Comparison of ENCODE assay signal across 1 cellular context in the genomic region with DNA sequence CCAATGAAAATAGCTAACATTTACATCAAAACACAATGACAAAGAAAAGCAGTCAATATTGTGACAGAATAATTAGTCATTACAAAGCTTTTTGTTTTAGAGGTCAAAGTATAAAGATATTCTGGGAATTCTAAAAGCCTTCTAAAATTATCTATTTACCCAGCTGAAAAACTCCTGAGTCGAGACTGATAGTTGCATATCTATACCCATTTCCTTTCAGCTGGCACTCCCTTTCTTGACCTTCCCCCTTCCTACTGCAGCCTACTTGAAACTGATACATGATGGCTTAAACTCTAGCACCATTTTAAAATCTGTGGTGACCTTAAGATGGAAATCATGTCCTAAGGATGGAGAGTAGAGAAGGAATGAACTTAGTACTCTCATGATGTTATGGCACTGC.
A peak's percentile ranks its signal among the peaks of the same experiment; 100 is the strongest.
TF ChIP-seq lines count a peak whose summit lies in the region.

No MANE protein-coding gene starts in this region.

TF ChIP-seq in K562, 482 proteins besides CTCF, POLR2A, EP300 and RAD21 (continued from another document and continues in another):
- TF ChIP-seq, protein P1, sequence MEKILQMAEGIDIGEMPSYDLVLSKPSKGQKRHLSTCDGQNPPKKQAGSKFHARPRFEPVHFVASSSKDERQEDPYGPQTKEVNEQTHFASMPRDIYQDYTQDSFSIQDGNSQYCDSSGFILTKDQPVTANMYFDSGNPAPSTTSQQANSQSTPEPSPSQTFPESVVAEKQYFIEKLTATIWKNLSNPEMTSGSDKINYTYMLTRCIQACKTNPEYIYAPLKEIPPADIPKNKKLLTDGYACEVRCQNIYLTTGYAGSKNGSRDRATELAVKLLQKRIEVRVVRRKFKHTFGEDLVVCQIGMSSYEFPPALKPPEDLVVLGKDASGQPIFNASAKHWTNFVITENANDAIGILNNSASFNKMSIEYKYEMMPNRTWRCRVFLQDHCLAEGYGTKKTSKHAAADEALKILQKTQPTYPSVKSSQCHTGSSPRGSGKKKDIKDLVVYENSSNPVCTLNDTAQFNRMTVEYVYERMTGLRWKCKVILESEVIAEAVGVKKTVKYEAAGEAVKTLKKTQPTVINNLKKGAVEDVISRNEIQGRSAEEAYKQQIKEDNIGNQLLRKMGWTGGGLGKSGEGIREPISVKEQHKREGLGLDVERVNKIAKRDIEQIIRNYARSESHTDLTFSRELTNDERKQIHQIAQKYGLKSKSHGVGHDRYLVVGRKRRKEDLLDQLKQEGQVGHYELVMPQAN (IDR thresholded peaks at IDR 0.05; ENCODE audit: borderline replicate concordance) = no peak
- TF ChIP-seq PHF8 (IDR thresholded peaks at IDR 0.05; ENCODE audit: borderline replicate concordance, low read length) = no peak
- peak; percentile 94 for TF ChIP-seq NCOR1 (IDR thresholded peaks at IDR 0.05)
- no peak for TF ChIP-seq NEUROD1 (IDR thresholded peaks at IDR 0.05; ENCODE audit: borderline replicate concordance, low read depth, low read length, partially characterized antibody)
- no peak for TF ChIP-seq ZNF324 (CRISPR knock-in tag; IDR thresholded peaks at IDR 0.05)
- TF ChIP-seq ZMIZ1 (IDR thresholded peaks at IDR 0.05; ENCODE audit: low read depth in 2 of 2, low read length in 2 of 2) = peak in 1 of 2 experiments; percentile 79; a peak in 1 of 4 replicates
- TF ChIP-seq, protein P2, sequence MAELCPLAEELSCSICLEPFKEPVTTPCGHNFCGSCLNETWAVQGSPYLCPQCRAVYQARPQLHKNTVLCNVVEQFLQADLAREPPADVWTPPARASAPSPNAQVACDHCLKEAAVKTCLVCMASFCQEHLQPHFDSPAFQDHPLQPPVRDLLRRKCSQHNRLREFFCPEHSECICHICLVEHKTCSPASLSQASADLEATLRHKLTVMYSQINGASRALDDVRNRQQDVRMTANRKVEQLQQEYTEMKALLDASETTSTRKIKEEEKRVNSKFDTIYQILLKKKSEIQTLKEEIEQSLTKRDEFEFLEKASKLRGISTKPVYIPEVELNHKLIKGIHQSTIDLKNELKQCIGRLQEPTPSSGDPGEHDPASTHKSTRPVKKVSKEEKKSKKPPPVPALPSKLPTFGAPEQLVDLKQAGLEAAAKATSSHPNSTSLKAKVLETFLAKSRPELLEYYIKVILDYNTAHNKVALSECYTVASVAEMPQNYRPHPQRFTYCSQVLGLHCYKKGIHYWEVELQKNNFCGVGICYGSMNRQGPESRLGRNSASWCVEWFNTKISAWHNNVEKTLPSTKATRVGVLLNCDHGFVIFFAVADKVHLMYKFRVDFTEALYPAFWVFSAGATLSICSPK (IDR thresholded peaks at IDR 0.05; ENCODE audit: borderline replicate concordance) = no peak
- no peak for TF ChIP-seq ZFPM2 (CRISPR knock-in tag; IDR thresholded peaks at IDR 0.05)
- TF ChIP-seq RFX7 (CRISPR knock-in tag; IDR thresholded peaks at IDR 0.05) = no peak
- no peak for TF ChIP-seq ELF1 (tag; IDR thresholded peaks at IDR 0.05)
- TF ChIP-seq ZNF778 (CRISPR knock-in tag; IDR thresholded peaks at IDR 0.05) = no peak
- TF ChIP-seq KDM5B (IDR thresholded peaks at IDR 0.05; ENCODE audit: insufficient replicate concordance, low read depth, low read length) = no peak
- no peak for TF ChIP-seq HCFC1 (IDR thresholded peaks at IDR 0.05; ENCODE audit: low read depth, low read length)
- no peak for TF ChIP-seq ZNF444 (CRISPR knock-in tag; IDR thresholded peaks at IDR 0.05)
- no peak for TF ChIP-seq ZC3H8 (IDR thresholded peaks at IDR 0.05)
- TF ChIP-seq, protein P3, sequence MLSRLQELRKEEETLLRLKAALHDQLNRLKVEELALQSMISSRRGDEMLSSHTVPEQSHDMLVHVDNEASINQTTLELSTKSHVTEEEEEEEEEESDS (CRISPR knock-in tag; IDR thresholded peaks at IDR 0.05) = no peak
- TF ChIP-seq PTBP1 (IDR thresholded peaks at IDR 0.05; ENCODE audit: low read depth, low read length) = no peak
- TF ChIP-seq UBTF (IDR thresholded peaks at IDR 0.05; ENCODE audit: borderline replicate concordance in 1 of 2, low read depth in 2 of 2, low read length in 2 of 2) = no peak
- TF ChIP-seq SLC30A9 (CRISPR knock-in tag; IDR thresholded peaks at IDR 0.05) = no peak
- no peak for TF ChIP-seq ZNF76 (CRISPR knock-in tag; IDR thresholded peaks at IDR 0.05; ENCODE audit: borderline replicate concordance)
- no peak for TF ChIP-seq KLF10 (CRISPR knock-in tag; IDR thresholded peaks at IDR 0.05)
- no peak for TF ChIP-seq E2F1 (CRISPR knock-in tag; IDR thresholded peaks at IDR 0.05)
- no peak for TF ChIP-seq GABPA (tag; conservative IDR thresholded peaks at IDR 0.05; ENCODE audit: low read depth)
- 0 out of 2 replicates have a peak, but pooled peaks have one; percentile 43 for TF ChIP-seq DMBX1 (CRISPR knock-in tag; IDR thresholded peaks at IDR 0.05; ENCODE audit: borderline replicate concordance)
- TF ChIP-seq ZEB2 (IDR thresholded peaks at IDR 0.05) = no peak
- peak; percentile 93 for TF ChIP-seq EHMT2 (IDR thresholded peaks at IDR 0.05)
- no peak for TF ChIP-seq ZNF551 (CRISPR knock-in tag; IDR thresholded peaks at IDR 0.05)
- peak; percentile 62; the same call in 1 of the 2 replicates for TF ChIP-seq PHB2 (IDR thresholded peaks at IDR 0.05; ENCODE audit: low read depth)
- TF ChIP-seq, protein P4, sequence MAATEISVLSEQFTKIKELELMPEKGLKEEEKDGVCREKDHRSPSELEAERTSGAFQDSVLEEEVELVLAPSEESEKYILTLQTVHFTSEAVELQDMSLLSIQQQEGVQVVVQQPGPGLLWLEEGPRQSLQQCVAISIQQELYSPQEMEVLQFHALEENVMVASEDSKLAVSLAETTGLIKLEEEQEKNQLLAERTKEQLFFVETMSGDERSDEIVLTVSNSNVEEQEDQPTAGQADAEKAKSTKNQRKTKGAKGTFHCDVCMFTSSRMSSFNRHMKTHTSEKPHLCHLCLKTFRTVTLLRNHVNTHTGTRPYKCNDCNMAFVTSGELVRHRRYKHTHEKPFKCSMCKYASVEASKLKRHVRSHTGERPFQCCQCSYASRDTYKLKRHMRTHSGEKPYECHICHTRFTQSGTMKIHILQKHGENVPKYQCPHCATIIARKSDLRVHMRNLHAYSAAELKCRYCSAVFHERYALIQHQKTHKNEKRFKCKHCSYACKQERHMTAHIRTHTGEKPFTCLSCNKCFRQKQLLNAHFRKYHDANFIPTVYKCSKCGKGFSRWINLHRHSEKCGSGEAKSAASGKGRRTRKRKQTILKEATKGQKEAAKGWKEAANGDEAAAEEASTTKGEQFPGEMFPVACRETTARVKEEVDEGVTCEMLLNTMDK (IDR thresholded peaks at IDR 0.05; ENCODE audit: borderline replicate concordance, insufficient read depth, low read depth, low read length, poor library complexity, severe bottlenecking) = no peak
- TF ChIP-seq NCOA4 (IDR thresholded peaks at IDR 0.05; ENCODE audit: partially characterized antibody) = no peak
- TF ChIP-seq ZNF408 (CRISPR knock-in tag; IDR thresholded peaks at IDR 0.05; ENCODE audit: low read depth) = no peak
- TF ChIP-seq ZNF431 (CRISPR knock-in tag; IDR thresholded peaks at IDR 0.05) = no peak
- TF ChIP-seq GTF2A2 (tag; IDR thresholded peaks at IDR 0.05) = no peak
- TF ChIP-seq CBX2 (IDR thresholded peaks at IDR 0.05; ENCODE audit: insufficient read depth, low read length, poor library complexity, severe bottlenecking) = no peak
- TF ChIP-seq ZNF41 (CRISPR knock-in tag; conservative IDR thresholded peaks at IDR 0.05) = no peak; the same call in 1 of the 2 replicates
- no peak for TF ChIP-seq CREB5 (CRISPR knock-in tag; IDR thresholded peaks at IDR 0.05)
- TF ChIP-seq SREBF2 (CRISPR knock-in tag; IDR thresholded peaks at IDR 0.05) = no peak
- no peak for TF ChIP-seq SIX5 (IDR thresholded peaks at IDR 0.05; ENCODE audit: borderline replicate concordance in 1 of 2, insufficient read depth in 1 of 2, low read depth in 1 of 2, low read length in 2 of 2)
- no peak for TF ChIP-seq SP2 (IDR thresholded peaks at IDR 0.05; ENCODE audit: extremely low read depth, low read depth, low read length, poor library complexity, severe bottlenecking)
- no peak for TF ChIP-seq POLR3G (IDR thresholded peaks at IDR 0.05; ENCODE audit: extremely low read depth, insufficient read length, insufficient replicate concordance)
- TF ChIP-seq NR2C2 (CRISPR knock-in tag; IDR thresholded peaks at IDR 0.05) = no peak
- TF ChIP-seq NR2C2 (tag; IDR thresholded peaks at IDR 0.05) = no peak; the same call in 1 of the 2 replicates
- no peak for TF ChIP-seq ZNF174 (CRISPR knock-in tag; IDR thresholded peaks at IDR 0.05)
- TF ChIP-seq, protein P5, sequence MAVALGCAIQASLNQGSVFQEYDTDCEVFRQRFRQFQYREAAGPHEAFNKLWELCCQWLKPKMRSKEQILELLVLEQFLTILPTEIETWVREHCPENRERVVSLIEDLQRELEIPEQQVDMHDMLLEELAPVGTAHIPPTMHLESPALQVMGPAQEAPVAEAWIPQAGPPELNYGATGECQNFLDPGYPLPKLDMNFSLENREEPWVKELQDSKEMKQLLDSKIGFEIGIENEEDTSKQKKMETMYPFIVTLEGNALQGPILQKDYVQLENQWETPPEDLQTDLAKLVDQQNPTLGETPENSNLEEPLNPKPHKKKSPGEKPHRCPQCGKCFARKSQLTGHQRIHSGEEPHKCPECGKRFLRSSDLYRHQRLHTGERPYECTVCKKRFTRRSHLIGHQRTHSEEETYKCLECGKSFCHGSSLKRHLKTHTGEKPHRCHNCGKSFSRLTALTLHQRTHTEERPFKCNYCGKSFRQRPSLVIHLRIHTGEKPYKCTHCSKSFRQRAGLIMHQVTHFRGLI (CRISPR knock-in tag; IDR thresholded peaks at IDR 0.05) = no peak
- TF ChIP-seq TCFL5 (CRISPR knock-in tag; conservative IDR thresholded peaks at IDR 0.05) = no peak
- TF ChIP-seq SRF (CRISPR knock-in tag; IDR thresholded peaks at IDR 0.05) = no peak
- no peak for TF ChIP-seq ILF3 (IDR thresholded peaks at IDR 0.05; ENCODE audit: borderline replicate concordance)
- no peak for TF ChIP-seq TSC22D4 (tag; IDR thresholded peaks at IDR 0.05)
- TF ChIP-seq GTF2F1 (IDR thresholded peaks at IDR 0.05; ENCODE audit: low read depth, low read length) = no peak
- peak; percentile 35; the same call in 1 of the 2 replicates for TF ChIP-seq MBD2 (IDR thresholded peaks at IDR 0.05; ENCODE audit: borderline replicate concordance, low read depth)
- 0 out of 2 replicates have a peak, but pooled peaks have one; percentile 6 for TF ChIP-seq BHLHE40 (IDR thresholded peaks at IDR 0.05; ENCODE audit: low read length)
- TF ChIP-seq CSDE1 (IDR thresholded peaks at IDR 0.05) = no peak
- TF ChIP-seq ZNF445 (CRISPR knock-in tag; IDR thresholded peaks at IDR 0.05; ENCODE audit: low read depth) = 0 out of 2 replicates have a peak, but pooled peaks have one; percentile 19
